Comparison of ENCODE assay signal across 13 cellular contexts in the genomic region with DNA sequence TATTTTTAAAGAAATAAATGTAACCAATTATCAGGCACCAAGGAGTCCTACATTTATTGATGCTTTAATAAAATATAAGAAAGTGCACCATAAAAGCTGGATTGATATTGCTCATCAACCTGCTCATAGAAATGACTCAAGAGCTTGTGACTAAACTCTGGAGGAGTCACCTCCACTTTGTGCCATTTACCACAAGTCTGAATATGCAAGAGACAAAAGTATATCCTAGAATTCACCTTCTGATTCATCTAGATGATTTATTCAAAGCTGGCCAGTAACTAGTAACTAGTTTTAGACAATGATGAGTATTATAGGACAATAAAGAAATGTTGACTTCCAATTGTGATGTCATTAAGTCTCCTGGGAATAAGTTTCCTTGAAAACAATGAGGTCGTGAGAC.
"Had no signal": no experiment of that assay in that cellular context is flagged by ENCODE, and none has a peak within 500 bp of the region (broad histone marks: within the 10 kb centered on the region; RNA-seq: fewer than 3 reads in every experiment).

No MANE protein-coding gene starts in this region.

- H3K27me3 ChIP-seq: adrenal gland, colonic mucosa, stomach, upper lobe of right lung had no signal

- DNase-seq: adrenal gland; central memory CD4-positive, alpha-beta T cell; colonic mucosa; foreskin fibroblast; left colon; lower lobe of right lung; midbrain; stimulated activated CD4-positive, alpha-beta T cell treated with anti-CD3 and anti-CD28 coated beads, Interleukin-1b, Interleukin-23, amount 100 ng/mL, for 48 hours; stomach; upper lobe of right lung had no signal

- H3K4me1 ChIP-seq: adrenal gland, colonic mucosa, lower lobe of right lung, prostate gland, stomach, upper lobe of right lung had no signal

- H3K36me3 ChIP-seq: adrenal gland, colonic mucosa, lower lobe of right lung, prostate gland, stomach, thoracic aorta, upper lobe of right lung had no signal

- H3K9me3 ChIP-seq: adrenal gland, colonic mucosa, prostate gland, thoracic aorta had no signal

- H3K27ac ChIP-seq: adrenal gland, colonic mucosa, lower lobe of right lung, prostate gland, stomach, thoracic aorta, upper lobe of right lung had no signal

- H3K4me3 ChIP-seq: adrenal gland, colonic mucosa, lower lobe of right lung, prostate gland, stomach, thoracic aorta, upper lobe of right lung had no signal

- ATAC-seq: left colon, lower lobe of right lung, sciatic nerve, upper lobe of right lung had no signal
